In genomic region chr11:27471067-27471587, GRCh38 we compare ENCODE assay signal across 8 cellular contexts. TPM values are rescaled to one million over a fixed set of nuclear protein-coding genes. Genes with fewer than 3 reads are reported as not detected.
A peak's percentile ranks its signal among the peaks of the same experiment; 100 is the strongest.
DNase-seq lines count a peak whose midpoint lies in the region; ATAC-seq, FAIRE-seq and TF ChIP-seq lines count a peak whose summit lies in the region.

No MANE protein-coding gene starts in this region.

- TF ChIP-seq CTCF in mucosa of descending colon (IDR thresholded peaks at IDR 0.05) = no peak

- H3K27me3 Mint-ChIP-seq in CD8-positive, alpha-beta memory T cell = peaks cover 9 to 47% of the 10 kb centered on the region in 2 donors

- peaks cover 16 to 20% (median 19%) of the 10 kb centered on the region in 3 donors for H3K4me1 Mint-ChIP-seq in CD8-positive, alpha-beta memory T cell

- CTCF ChIA-PET in CD8-positive, alpha-beta memory T cell (lab: Charles Lee) = no interaction called here

- peaks cover 0 to 3% (median 0%) of the 10 kb centered on the region in 3 donors for H3K36me3 Mint-ChIP-seq in CD8-positive, alpha-beta memory T cell

- peaks cover 0 to 2% (median 0%) of the 10 kb centered on the region in 5 donors for H3K9me3 Mint-ChIP-seq in CD8-positive, alpha-beta memory T cell

- no peak for ATAC-seq in mucosa of descending colon
- no peak for ATAC-seq in HG02610 (IDR thresholded peaks at IDR 0.05; ENCODE audit: unreplicated experiment)

- no peaks in the 10 kb centered on the region for H3K27me3 ChIP-seq in CD8-positive, alpha-beta memory T cell (ENCODE audit: insufficient read depth, low read length, poor library complexity, severe bottlenecking)

- H3K4me3 ChIP-seq in CD8-positive, alpha-beta memory T cell (ENCODE audit: low read length) = peak overlapping the region; percentile 49
- H3K4me3 ChIP-seq in mucosa of descending colon = peak overlapping the region; percentile 94

- POLR2A ChIA-PET in CD8-positive, alpha-beta memory T cell (lab: Charles Lee) = no interaction called here

- no peaks in the 10 kb centered on the region for H3K9me3 ChIP-seq in CD8-positive, alpha-beta memory T cell (ENCODE audit: low read length)
- H3K9me3 ChIP-seq in mucosa of descending colon = no peaks in the 10 kb centered on the region

- H3K27ac ChIP-seq in CD8-positive, alpha-beta memory T cell (ENCODE audit: low read depth, low read length) = peak overlapping the region; percentile 45

- peak overlapping the region; percentile 45 to 92 (median 85) for H3K4me3 Mint-ChIP-seq in CD8-positive, alpha-beta memory T cell

- no peaks in the 10 kb centered on the region for H3K36me3 ChIP-seq in CD8-positive, alpha-beta memory T cell (ENCODE audit: insufficient read depth, low read length)
- H3K36me3 ChIP-seq in mucosa of descending colon (ENCODE audit: low read depth) = no peaks in the 10 kb centered on the region

- no peak for DNase-seq in CD8-positive, alpha-beta memory T cell
- peak; percentile 7 to 11 for DNase-seq in Kasumi-1 (lab: John Stamatoyannopoulos, UW)
- DNase-seq in cerebellum (ENCODE audit: low spot score) = peak; percentile 45
- peak in 2 of 3 donors; percentile 36 to 46 for DNase-seq in mucosa of descending colon
- no peak for DNase-seq in HTR-8/SVneo (ENCODE audit: insufficient read length, low spot score)
- no peak for DNase-seq in NCI-H2196 treated with DMSO at 0.1 percent for 48 hours (lab: John Stamatoyannopoulos, UW; ENCODE audit: unreplicated experiment)
- DNase-seq in SHP77 treated with DMSO at 0.1 percent for 48 hours (lab: John Stamatoyannopoulos, UW) = no peak

- intact Hi-C loops in mucosa of descending colon (cut with DNase I, micrococcal nuclease) = loop anchor here in 1 of 2 donors (5.0 kb wide), 1 partner anchor 284 kb away; no protein-coding TSS in a partner anchor

- peaks cover 9% of the 10 kb centered on the region for H3K4me1 ChIP-seq in CD8-positive, alpha-beta memory T cell (ENCODE audit: insufficient read depth, low read length)
- H3K4me1 ChIP-seq in mucosa of descending colon (ENCODE audit: low read depth) = peaks cover 7% of the 10 kb centered on the region

- no peak for FAIRE-seq in HTR-8/SVneo (lab: Jason Lieb, UNC)

- peak overlapping the region in 1 of 8 donors; percentile 6 for H3K27ac Mint-ChIP-seq in CD8-positive, alpha-beta memory T cell

RNA-seq across cellular contexts. Expression of gene LGR4, which starts 1.5 kb away (rescaled TPM):
- total RNA-seq in CD8-positive, alpha-beta memory T cell = under 1 TPM; 0.04 to 0.39 TPM
- 0.07 TPM for polyA plus RNA-seq in CD8-positive, alpha-beta memory T cell
- total RNA-seq in cerebellum = 82.8 TPM
- 100 to 1,000 TPM in 2 of 3 donors, 10 to 100 TPM in 1; 81.9 to 185 (median 104) TPM for total RNA-seq in mucosa of descending colon

RNA-seq across cellular contexts. Expression of gene LIN7C, which starts 35.4 kb away (rescaled TPM):
- total RNA-seq in CD8-positive, alpha-beta memory T cell = 10 to 100 TPM; 27.4 to 28.9 TPM
- polyA plus RNA-seq in CD8-positive, alpha-beta memory T cell = 14.7 TPM
- total RNA-seq in cerebellum (151 TPM), mucosa of descending colon (10 to 100 TPM; 37.8 to 41.2 (median 40.5) TPM)

Comparison
In these comparisons a context has a peak if more than half of its experiments do, and no peak if none do; other contexts are left out.
1. DNase-seq: peak in Kasumi-1 (2 of 2), cerebellum (single experiment) and mucosa of descending colon (2 of 3); none in CD8-positive, alpha-beta memory T cell (0 of 5), HTR-8/SVneo (single experiment), NCI-H2196 treated with DMSO at 0.1 percent for 48 hours (single experiment) and SHP77 treated with DMSO at 0.1 percent for 48 hours (single experiment).
2. RNA of gene LGR4, which starts 1.5 kb away (total RNA-seq): 81.9 to 185 TPM in mucosa of descending colon and 82.8 TPM in cerebellum (single experiment); 0.04 to 0.39 TPM in CD8-positive, alpha-beta memory T cell; every median in the first group is over 10 times any median in the second.